Comparison of ENCODE assay signal across 27 cellular contexts in the genomic region with DNA sequence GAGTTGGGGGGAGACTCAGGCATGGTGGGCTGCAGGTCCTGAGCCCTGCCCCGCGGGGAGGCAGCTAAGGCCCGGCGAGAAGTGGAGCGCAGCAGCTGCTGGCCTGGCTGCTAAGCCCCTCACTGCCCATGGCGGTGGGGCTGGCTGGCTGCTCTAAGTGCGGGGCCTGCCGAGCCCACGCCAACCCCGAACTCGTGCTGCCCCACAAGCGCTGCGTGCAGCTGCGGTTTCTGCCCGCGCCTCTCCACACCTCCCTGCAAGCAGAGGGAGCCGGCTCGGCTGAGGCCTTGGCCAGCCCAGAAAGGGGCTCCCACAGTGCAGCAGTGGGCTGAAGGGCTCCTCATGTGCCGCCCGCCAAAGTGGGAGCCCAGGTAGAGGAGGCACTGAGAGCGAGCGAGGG. TPM values are rescaled to one million over a fixed set of nuclear protein-coding genes. Genes with fewer than 3 reads are reported as not detected.
"Had no signal": no experiment of that assay in that cellular context is flagged by ENCODE, and none has a peak within 500 bp of the region (broad histone marks: within the 10 kb centered on the region; RNA-seq: fewer than 3 reads in every experiment).

No MANE protein-coding gene starts in this region.

- H3K4me1 Mint-ChIP-seq: endodermal cell had no signal

- H3K9me3 ChIP-seq: colonic mucosa, esophagus squamous epithelium, gastrocnemius medialis, gastroesophageal sphincter had no signal

- H3K4me1 ChIP-seq: colonic mucosa, esophagus muscularis mucosa, esophagus squamous epithelium, foreskin keratinocyte, gastrocnemius medialis, gastroesophageal sphincter had no signal

- H3K4me3 Mint-ChIP-seq: dendritic cell treated with granulocyte-macrophage colony-stimulating factor and Interleukin-4, amounts not matched to agents 40 ng/mL and 50 ng/mL, for 4 days; effector memory CD8-positive, alpha-beta T cell; endodermal cell had no signal

- H3K36me3 ChIP-seq: colonic mucosa, esophagus muscularis mucosa, esophagus squamous epithelium, gastrocnemius medialis, gastroesophageal sphincter had no signal

- FAIRE-seq: colon, endometrium, endothelial cell of umbilical vein, frontal cortex had no signal

- H3K27ac Mint-ChIP-seq: dendritic cell treated with granulocyte-macrophage colony-stimulating factor and Interleukin-4, amounts not matched to agents 40 ng/mL and 50 ng/mL, for 4 days; effector memory CD8-positive, alpha-beta T cell; endodermal cell had no signal

- DNase-seq: colonic mucosa; cortex of kidney; dermis blood vessel endothelial cell; dorsolateral prefrontal cortex; effector CD4-positive, alpha-beta T cell; effector CD8-positive, alpha-beta T cell; effector memory CD4-positive, alpha-beta T cell; effector memory CD8-positive, alpha-beta T cell; endodermal cell; erythroblast; esophagus squamous epithelium; foreskin fibroblast; foreskin keratinocyte; foreskin melanocyte; gastrocnemius medialis; glutamatergic neuron; head of caudate nucleus had no signal

- H3K27me3 ChIP-seq: colonic mucosa, dorsolateral prefrontal cortex, esophagus muscularis mucosa, esophagus squamous epithelium, foreskin keratinocyte, gastrocnemius medialis, gastroesophageal sphincter had no signal

- H3K4me3 ChIP-seq: colonic mucosa, coronary artery, dorsolateral prefrontal cortex, esophagus muscularis mucosa, esophagus squamous epithelium, gastrocnemius medialis, gastroesophageal sphincter had no signal

- ATAC-seq: effector memory CD8-positive, alpha-beta T cell; esophagus mucosa; foreskin keratinocyte; gastrocnemius medialis; gastroesophageal sphincter had no signal

- H3K27ac ChIP-seq: colonic mucosa, coronary artery, dorsolateral prefrontal cortex, epithelial cell of prostate, esophagus muscularis mucosa, esophagus squamous epithelium, foreskin keratinocyte, gastrocnemius medialis, gastroesophageal sphincter had no signal

- H3K27me3 Mint-ChIP-seq: dendritic cell treated with granulocyte-macrophage colony-stimulating factor and Interleukin-4, amounts not matched to agents 40 ng/mL and 50 ng/mL, for 4 days; effector memory CD8-positive, alpha-beta T cell had no signal

RNA-seq across cellular contexts. Expression of gene TENM2, which starts 42.5 kb away (rescaled TPM):
- total RNA-seq: endothelial cell of umbilical vein had no signal
